7 cellular contexts compared by ENCODE assay signal in the genomic region with DNA sequence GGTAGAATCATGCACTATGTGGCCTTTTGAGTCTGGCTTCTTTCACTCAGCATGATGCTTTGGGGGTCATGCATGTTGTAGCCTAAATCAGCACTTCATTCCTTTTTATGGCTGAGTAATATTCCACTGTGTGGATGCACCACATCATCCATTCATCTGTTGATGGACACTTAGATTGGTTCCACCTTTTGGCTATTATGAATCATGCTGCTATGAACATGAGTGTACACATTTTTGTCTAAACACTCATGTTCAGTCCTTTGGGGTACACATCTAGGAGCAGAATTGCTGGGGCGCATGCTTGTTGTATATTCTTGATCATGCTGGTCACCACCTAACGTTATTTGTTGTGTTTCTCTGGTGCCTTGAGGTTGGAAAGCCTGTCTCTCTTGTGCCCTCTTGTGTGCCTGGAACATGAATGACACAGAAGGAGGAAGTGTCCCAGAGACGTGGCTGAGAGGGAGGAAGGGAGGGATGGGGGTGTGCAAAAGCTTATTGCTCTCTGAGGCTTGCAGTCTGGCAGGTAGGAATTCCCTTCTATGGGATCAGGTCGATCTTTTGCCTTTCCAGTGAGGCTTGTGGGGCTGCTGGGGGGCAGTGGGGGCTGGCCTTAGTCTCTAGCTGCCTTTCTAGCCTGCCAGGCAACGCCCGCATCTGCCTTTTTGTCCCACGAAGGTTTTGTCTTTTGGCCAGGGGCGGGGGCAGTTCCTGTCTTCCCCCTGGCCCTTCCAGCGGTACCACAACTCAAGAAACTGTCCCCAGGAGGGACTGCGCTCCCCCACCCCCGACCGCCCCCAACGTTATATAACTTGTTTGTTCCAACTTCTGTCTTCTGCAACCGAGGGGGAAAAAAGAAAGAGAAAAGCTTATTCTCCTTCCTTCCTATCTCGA. TPM values are rescaled to one million over a fixed set of nuclear protein-coding genes. Genes with fewer than 3 reads are reported as not detected.
A peak's percentile ranks its signal among the peaks of the same experiment; 100 is the strongest.
DNase-seq lines count a peak whose midpoint lies in the region; ATAC-seq and TF ChIP-seq lines count a peak whose summit lies in the region.
"Had no signal": no experiment of that assay in that cellular context is flagged by ENCODE, and none has a peak within 500 bp of the region (broad histone marks: within the 10 kb centered on the region; RNA-seq: fewer than 3 reads in every experiment).

No MANE protein-coding gene starts in this region.

- DNase-seq in osteoblast (ENCODE audit: insufficient read length, low spot score, missing footprints): peak; percentile 75
- no peak for DNase-seq in HPDE6-E6E7 (ENCODE audit: extremely low spot score)
- no peak for DNase-seq in AG20443 (ENCODE audit: low spot score)
- DNase-seq: activated naive CD4-positive, alpha-beta T cell had no signal

- H3K4me3 ChIP-seq in HEK293 (ENCODE audit: low read depth, low read length) (no peak overlapping the region), osteoblast (ENCODE audit: insufficient read depth, low read length) (peak overlapping the region; percentile 42)

- no peaks in the 10 kb centered on the region for H4K20me1 ChIP-seq in osteoblast (ENCODE audit: insufficient read depth, low read length)

- TF ChIP-seq CTCF in HEK293 (tag by site-specific recombination; IDR thresholded peaks at IDR 0.05) (no peak), brain (conservative IDR thresholded peaks at IDR 0.05) (no peak), osteoblast (IDR thresholded peaks at IDR 0.05; ENCODE audit: extremely low read depth, low read depth, low read length) (no peak)

- H3K36me3 Mint-ChIP-seq in brain: peaks cover 16% of the 10 kb centered on the region

- H3K4me2 ChIP-seq in osteoblast (ENCODE audit: insufficient read depth, low read length): peak overlapping the region; percentile 63

- no peaks in the 10 kb centered on the region for H3K4me1 ChIP-seq in HEK293 (ENCODE audit: control insufficient read depth, insufficient read depth, low read length)
- H3K4me1 ChIP-seq in osteoblast (ENCODE audit: insufficient read depth, low read length): peaks cover 20% of the 10 kb centered on the region

- H3K27ac ChIP-seq in HEK293 (ENCODE audit: extremely low read depth, low read depth, low read length): no peak overlapping the region
- peak overlapping the region; percentile 37 for H3K27ac ChIP-seq in osteoblast (ENCODE audit: low read depth, low read length)

- POLR2A ChIA-PET in HEK293 (lab: Yijun Ruan, JAX): interaction anchor here (0.6 kb wide), 1 partner anchor 16 kb away, joined by 3 read pairs; no protein-coding TSS in a partner anchor

- peaks cover 0 to 4% (median 3%) of the 10 kb centered on the region in 5 experiments for H3K9me3 Mint-ChIP-seq in brain

- H3K27me3 Mint-ChIP-seq in brain: no peaks in the 10 kb centered on the region

- H3K9me3 ChIP-seq in HEK293 (ENCODE audit: control insufficient read depth, insufficient read depth, low read depth, low read length): no peaks in the 10 kb centered on the region
- H3K9me3 ChIP-seq in osteoblast (ENCODE audit: low read depth, low read length): peaks cover 2% of the 10 kb centered on the region

- peak overlapping the region in 4 of 5 experiments; percentile 30 to 94 (median 72) for H3K27ac Mint-ChIP-seq in brain

- H3K79me2 ChIP-seq in osteoblast (ENCODE audit: insufficient read depth, low read length): peaks cover 70% of the 10 kb centered on the region

- H3K36me3 ChIP-seq in HEK293 (ENCODE audit: control insufficient read depth in 2 of 2, insufficient read depth in 1 of 2, low read length in 2 of 2): no peaks in the 10 kb centered on the region; a peak in 1 of 3 replicates
- peaks cover 7% of the 10 kb centered on the region for H3K36me3 ChIP-seq in osteoblast (ENCODE audit: insufficient read depth, low read length)

- H3K4me1 Mint-ChIP-seq in brain: peaks cover 39% of the 10 kb centered on the region

- CTCF ChIA-PET in HEK293 (lab: Yijun Ruan, JAX): interaction anchor here (0.6 to 0.9 kb wide), 3 partner anchors 13 to 188 kb away, joined by 3 read pairs; no protein-coding TSS in a partner anchor

- no peaks in the 10 kb centered on the region for H3K27me3 ChIP-seq in osteoblast (ENCODE audit: insufficient read depth, low read length)

- ATAC-seq in GM21576 (IDR thresholded peaks at IDR 0.05; ENCODE audit: unreplicated experiment): no peak

- H2AFZ ChIP-seq in osteoblast (ENCODE audit: low read length): peak overlapping the region; percentile 74

- peak overlapping the region in 3 of 5 experiments; percentile 9 to 71 (median 54) for H3K4me3 Mint-ChIP-seq in brain

TF ChIP-seq in HEK293, 187 proteins besides CTCF, POLR2A, EP300 and RAD21:
- TF ChIP-seq, protein P1, sequence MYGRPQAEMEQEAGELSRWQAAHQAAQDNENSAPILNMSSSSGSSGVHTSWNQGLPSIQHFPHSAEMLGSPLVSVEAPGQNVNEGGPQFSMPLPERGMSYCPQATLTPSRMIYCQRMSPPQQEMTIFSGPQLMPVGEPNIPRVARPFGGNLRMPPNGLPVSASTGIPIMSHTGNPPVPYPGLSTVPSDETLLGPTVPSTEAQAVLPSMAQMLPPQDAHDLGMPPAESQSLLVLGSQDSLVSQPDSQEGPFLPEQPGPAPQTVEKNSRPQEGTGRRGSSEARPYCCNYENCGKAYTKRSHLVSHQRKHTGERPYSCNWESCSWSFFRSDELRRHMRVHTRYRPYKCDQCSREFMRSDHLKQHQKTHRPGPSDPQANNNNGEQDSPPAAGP (tag by site-specific recombination; IDR thresholded peaks at IDR 0.05): 0 out of 2 replicates have a peak, but pooled peaks have one; percentile 12
- TF ChIP-seq ZBTB8A (tag by site-specific recombination; IDR thresholded peaks at IDR 0.05) (0 out of 2 replicates have a peak, but pooled peaks have one; percentile 16), ZNF600 (tag by site-specific recombination; IDR thresholded peaks at IDR 0.05) (no peak), ZNF140 (tag by site-specific recombination; IDR thresholded peaks at IDR 0.05) (peak; percentile 95), ZNF146 (tag by site-specific recombination; IDR thresholded peaks at IDR 0.05) (peak; percentile 99)
- TF ChIP-seq, protein P2, sequence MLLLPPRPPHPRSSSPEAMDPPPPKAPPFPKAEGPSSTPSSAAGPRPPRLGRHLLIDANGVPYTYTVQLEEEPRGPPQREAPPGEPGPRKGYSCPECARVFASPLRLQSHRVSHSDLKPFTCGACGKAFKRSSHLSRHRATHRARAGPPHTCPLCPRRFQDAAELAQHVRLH (tag by site-specific recombination; IDR thresholded peaks at IDR 0.05): 0 out of 2 replicates have a peak, but pooled peaks have one; percentile 40
- TF ChIP-seq, protein P3, sequence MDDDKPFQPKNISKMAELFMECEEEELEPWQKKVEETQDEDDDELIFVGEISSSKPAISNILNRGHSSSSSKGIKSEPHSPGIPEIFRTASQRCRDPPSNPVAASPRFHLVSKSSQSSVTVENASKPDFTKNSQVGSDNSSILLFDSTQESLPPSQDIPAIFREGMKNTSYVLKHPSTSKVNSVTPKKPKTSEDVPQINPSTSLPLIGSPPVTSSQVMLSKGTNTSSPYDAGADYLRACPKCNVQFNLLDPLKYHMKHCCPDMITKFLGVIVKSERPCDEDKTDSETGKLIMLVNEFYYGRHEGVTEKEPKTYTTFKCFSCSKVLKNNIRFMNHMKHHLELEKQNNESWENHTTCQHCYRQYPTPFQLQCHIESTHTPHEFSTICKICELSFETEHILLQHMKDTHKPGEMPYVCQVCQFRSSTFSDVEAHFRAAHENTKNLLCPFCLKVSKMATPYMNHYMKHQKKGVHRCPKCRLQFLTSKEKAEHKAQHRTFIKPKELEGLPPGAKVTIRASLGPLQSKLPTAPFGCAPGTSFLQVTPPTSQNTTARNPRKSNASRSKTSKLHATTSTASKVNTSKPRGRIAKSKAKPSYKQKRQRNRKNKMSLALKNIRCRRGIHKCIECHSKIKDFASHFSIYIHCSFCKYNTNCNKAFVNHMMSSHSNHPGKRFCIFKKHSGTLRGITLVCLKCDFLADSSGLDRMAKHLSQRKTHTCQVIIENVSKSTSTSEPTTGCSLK (tag by site-specific recombination; IDR thresholded peaks at IDR 0.05): no peak
- TF ChIP-seq, protein P4, sequence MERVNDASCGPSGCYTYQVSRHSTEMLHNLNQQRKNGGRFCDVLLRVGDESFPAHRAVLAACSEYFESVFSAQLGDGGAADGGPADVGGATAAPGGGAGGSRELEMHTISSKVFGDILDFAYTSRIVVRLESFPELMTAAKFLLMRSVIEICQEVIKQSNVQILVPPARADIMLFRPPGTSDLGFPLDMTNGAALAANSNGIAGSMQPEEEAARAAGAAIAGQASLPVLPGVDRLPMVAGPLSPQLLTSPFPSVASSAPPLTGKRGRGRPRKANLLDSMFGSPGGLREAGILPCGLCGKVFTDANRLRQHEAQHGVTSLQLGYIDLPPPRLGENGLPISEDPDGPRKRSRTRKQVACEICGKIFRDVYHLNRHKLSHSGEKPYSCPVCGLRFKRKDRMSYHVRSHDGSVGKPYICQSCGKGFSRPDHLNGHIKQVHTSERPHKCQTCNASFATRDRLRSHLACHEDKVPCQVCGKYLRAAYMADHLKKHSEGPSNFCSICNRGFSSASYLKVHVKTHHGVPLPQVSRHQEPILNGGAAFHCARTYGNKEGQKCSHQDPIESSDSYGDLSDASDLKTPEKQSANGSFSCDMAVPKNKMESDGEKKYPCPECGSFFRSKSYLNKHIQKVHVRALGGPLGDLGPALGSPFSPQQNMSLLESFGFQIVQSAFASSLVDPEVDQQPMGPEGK (tag by site-specific recombination; IDR thresholded peaks at IDR 0.05): peak; percentile 17; the same call in 1 of the 2 replicates

RNA-seq across cellular contexts. Expression of gene KLHL26, which starts 7.6 kb away (rescaled TPM):
- 10.9 TPM for polyA plus RNA-seq in brain (ENCODE audit: insufficient read depth, low read depth, low replicate concordance)
- 5.1 and 5.3 TPM in 2 replicates for total RNA-seq in osteoblast

RNA-seq across cellular contexts. Expression of gene TMEM59L, which starts 31.7 kb away (rescaled TPM):
- 124 TPM for polyA plus RNA-seq in brain (ENCODE audit: insufficient read depth, low read depth, low replicate concordance)
- total RNA-seq in osteoblast: 0.36 and 2.1 TPM in 2 replicates

RNA-seq across cellular contexts. Expression of gene CRLF1, which starts 37.8 kb away (rescaled TPM):
- polyA plus RNA-seq in brain (ENCODE audit: insufficient read depth, low read depth, low replicate concordance): 22.2 TPM
- 6.9 and 15.9 TPM in 2 replicates for total RNA-seq in osteoblast

RNA-seq across cellular contexts. Expression of gene CRTC1, which starts 39.1 kb away (rescaled TPM):
- 29.6 TPM for polyA plus RNA-seq in brain (ENCODE audit: insufficient read depth, low read depth, low replicate concordance)
- 3.8 and 4.0 TPM in 2 replicates for total RNA-seq in osteoblast

RNA-seq across cellular contexts. Expression of gene REX1BD, which starts 55.8 kb away (rescaled TPM):
- 32.9 TPM for polyA plus RNA-seq in brain (ENCODE audit: insufficient read depth, low read depth, low replicate concordance)
- total RNA-seq in osteoblast: 27.7 and 29.7 TPM in 2 replicates
